Comparison of ENCODE assay signal across 8 cellular contexts in genomic region chr3:93979850-93980677, GRCh38. TPM values are rescaled to one million over a fixed set of nuclear protein-coding genes. Genes with fewer than 3 reads are reported as not detected.
DNase-seq lines count a peak whose midpoint lies in the region; TF ChIP-seq lines count a peak whose summit lies in the region.

TSS of gene ARL13B (plus strand) at chr3:93980155. CDS start at chr3:93980424, 269 bp downstream.

- peak within 1 kb of the TSS; percentile 81 for H3K4me2 ChIP-seq in MM.1S (ENCODE audit: low read depth, low read length)
- peak within 1 kb of the TSS; percentile 93 for H3K4me2 ChIP-seq in neural cell (ENCODE audit: low read length)

- TF ChIP-seq EP300 in neural cell (conservative IDR thresholded peaks at IDR 0.05; ENCODE audit: poor library complexity, severe bottlenecking): peak; percentile 52
- TF ChIP-seq EP300 in stomach (IDR thresholded peaks at IDR 0.05): no peak

- H3K27ac ChIP-seq in MM.1S (ENCODE audit: low read length) (peak within 1 kb of the TSS; percentile 92), neural cell (ENCODE audit: low read length) (peak within 1 kb of the TSS; percentile 79), stomach (peak within 1 kb of the TSS; percentile 89 to 97 (median 96))

- DNase-seq in HAP-1 (ENCODE audit: low spot score in 2 of 2): peak; percentile 97 to 98
- peak; percentile 99 for DNase-seq in MM.1S
- DNase-seq in SIG-M5 (lab: John Stamatoyannopoulos, UW): peak; percentile 88
- peak; percentile 91 for DNase-seq in activated gamma-delta T cell treated with Interleukin-2 at 50 U/mL for 16 hours
- DNase-seq in fibroblast of villous mesenchyme (ENCODE audit: low read depth): peak; percentile 99
- peak; percentile 97 for DNase-seq in stomach

- intact Hi-C loops in stomach (cut with DNase I; ENCODE audit: low total_unique reads): no loop called here

- no peaks in the 10 kb centered on the region for H3K9me3 ChIP-seq in ES-I3 (ENCODE audit: control insufficient read depth, insufficient read depth, low read length)
- H3K9me3 ChIP-seq in HAP-1: no peaks in the 10 kb centered on the region
- H3K9me3 ChIP-seq in MM.1S (replicated peaks; ENCODE audit: insufficient read depth, low read length): no peaks in the 10 kb centered on the region
- H3K9me3 ChIP-seq in neural cell (ENCODE audit: low read length): no peaks in the 10 kb centered on the region
- H3K9me3 ChIP-seq in stomach: no peaks in the 10 kb centered on the region

- H4K20me1 ChIP-seq in MM.1S (ENCODE audit: insufficient read depth, low read length): no peaks in the 10 kb centered on the region
- H4K20me1 ChIP-seq in neural cell (ENCODE audit: insufficient read depth): no peaks in the 10 kb centered on the region

- H3K79me2 ChIP-seq in MM.1S (ENCODE audit: low read length) (peaks cover 17% of the 10 kb centered on the region), neural cell (replicated peaks; ENCODE audit: insufficient read depth, low read length) (peaks cover 46% of the 10 kb centered on the region)

- no peaks in the 10 kb centered on the region for H3K27me3 ChIP-seq in HAP-1 (ENCODE audit: low read depth)
- no peaks in the 10 kb centered on the region for H3K27me3 ChIP-seq in MM.1S (replicated peaks; ENCODE audit: insufficient read depth, low read length)
- H3K27me3 ChIP-seq in neural cell (ENCODE audit: insufficient read depth, low read depth, low read length): no peaks in the 10 kb centered on the region
- no peaks in the 10 kb centered on the region for H3K27me3 ChIP-seq in stomach

- H3K36me3 ChIP-seq in ES-I3 (ENCODE audit: insufficient read depth, low read length) (no peaks in the 10 kb centered on the region), HAP-1 (replicated peaks) (no peaks in the 10 kb centered on the region), MM.1S (replicated peaks; ENCODE audit: insufficient read depth, low read length) (no peaks in the 10 kb centered on the region), neural cell (ENCODE audit: insufficient read depth, low read length) (no peaks in the 10 kb centered on the region), stomach (no peaks in the 10 kb centered on the region)

- H3K9me2 ChIP-seq in MM.1S (replicated peaks; ENCODE audit: insufficient read depth, low read length): no peaks in the 10 kb centered on the region
- H3K9me2 ChIP-seq in neural cell (ENCODE audit: insufficient read depth, low read length): no peaks in the 10 kb centered on the region

- H3K4me3 ChIP-seq in HAP-1: peak within 1 kb of the TSS; percentile 84
- H3K4me3 ChIP-seq in MM.1S (ENCODE audit: low read length): peak within 1 kb of the TSS; percentile 93
- H3K4me3 ChIP-seq in fibroblast of villous mesenchyme (ENCODE audit: low read depth, low read length): peak within 1 kb of the TSS; percentile 92
- peak within 1 kb of the TSS; percentile 81 for H3K4me3 ChIP-seq in neural cell (ENCODE audit: low read length)
- peak within 1 kb of the TSS; percentile 78 to 97 (median 85) for H3K4me3 ChIP-seq in stomach

- TF ChIP-seq RAD21 in neural cell (conservative IDR thresholded peaks at IDR 0.05): no peak

- H3K4me1 ChIP-seq in ES-I3 (ENCODE audit: insufficient read depth, low read length) (no peaks in the 10 kb centered on the region), HAP-1 (peaks cover 4% of the 10 kb centered on the region; the same call in 1 of the 2 replicates), MM.1S (ENCODE audit: low read length) (peaks cover 8% of the 10 kb centered on the region), stomach (peaks cover 9 to 35% (median 16%) of the 10 kb centered on the region in 4 donors)

- TF ChIP-seq CTCF in MM.1S (IDR thresholded peaks at IDR 0.05; ENCODE audit: low read length) (no peak), fibroblast of villous mesenchyme (IDR thresholded peaks at IDR 0.05; ENCODE audit: insufficient read depth, low read depth, low read length) (no peak), neural cell (IDR thresholded peaks at IDR 0.05; ENCODE audit: poor library complexity, severe bottlenecking) (peak; percentile 11), stomach (IDR thresholded peaks at IDR 0.05) (no peak)

- peak in 2 of 4 donors; percentile 30 to 73 for TF ChIP-seq POLR2A in stomach (IDR thresholded peaks at IDR 0.05)

- peak within 1 kb of the TSS; percentile 81 for H3K9ac ChIP-seq in ES-I3 (ENCODE audit: low read depth, low read length)
- peak within 1 kb of the TSS; percentile 87 for H3K9ac ChIP-seq in MM.1S (ENCODE audit: low read length)
- H3K9ac ChIP-seq in neural cell (ENCODE audit: low read length): peak within 1 kb of the TSS; percentile 79

- H2AFZ ChIP-seq in MM.1S (ENCODE audit: low read length) (peak within 1 kb of the TSS; percentile 93), neural cell (ENCODE audit: low read depth, low read length) (peak within 1 kb of the TSS; percentile 88)

- in situ Hi-C loops in HAP-1 (cut with MboI; ENCODE audit: low sequenced_read_pairs): no loop called here

- 0 out of 2 replicates have a peak, but pooled peaks cover 7% of the 10 kb centered on the region for H3F3A ChIP-seq in MM.1S (ENCODE audit: insufficient read depth, low read length)
- H3F3A ChIP-seq in neural cell (ENCODE audit: insufficient read depth, low read length, poor library complexity, severe bottlenecking): no peaks in the 10 kb centered on the region

- WGBS in stomach, 5 donors: 0 to 1% (median 0%) methylated on average over 61 to 66 of the region's 66 CpGs

TF ChIP-seq in neural cell, 6 proteins besides CTCF, POLR2A, EP300 and RAD21:
- no peak for TF ChIP-seq SMC3 (conservative IDR thresholded peaks at IDR 0.05; ENCODE audit: poor library complexity)
- no peak for TF ChIP-seq EZH2 (IDR thresholded peaks at IDR 0.05; ENCODE audit: borderline replicate concordance, insufficient read depth, low read length, poor library complexity, severe bottlenecking)
- peak; percentile 60 for TF ChIP-seq TAF1 (IDR thresholded peaks at IDR 0.05; ENCODE audit: low read depth)
- TF ChIP-seq, protein P1, sequence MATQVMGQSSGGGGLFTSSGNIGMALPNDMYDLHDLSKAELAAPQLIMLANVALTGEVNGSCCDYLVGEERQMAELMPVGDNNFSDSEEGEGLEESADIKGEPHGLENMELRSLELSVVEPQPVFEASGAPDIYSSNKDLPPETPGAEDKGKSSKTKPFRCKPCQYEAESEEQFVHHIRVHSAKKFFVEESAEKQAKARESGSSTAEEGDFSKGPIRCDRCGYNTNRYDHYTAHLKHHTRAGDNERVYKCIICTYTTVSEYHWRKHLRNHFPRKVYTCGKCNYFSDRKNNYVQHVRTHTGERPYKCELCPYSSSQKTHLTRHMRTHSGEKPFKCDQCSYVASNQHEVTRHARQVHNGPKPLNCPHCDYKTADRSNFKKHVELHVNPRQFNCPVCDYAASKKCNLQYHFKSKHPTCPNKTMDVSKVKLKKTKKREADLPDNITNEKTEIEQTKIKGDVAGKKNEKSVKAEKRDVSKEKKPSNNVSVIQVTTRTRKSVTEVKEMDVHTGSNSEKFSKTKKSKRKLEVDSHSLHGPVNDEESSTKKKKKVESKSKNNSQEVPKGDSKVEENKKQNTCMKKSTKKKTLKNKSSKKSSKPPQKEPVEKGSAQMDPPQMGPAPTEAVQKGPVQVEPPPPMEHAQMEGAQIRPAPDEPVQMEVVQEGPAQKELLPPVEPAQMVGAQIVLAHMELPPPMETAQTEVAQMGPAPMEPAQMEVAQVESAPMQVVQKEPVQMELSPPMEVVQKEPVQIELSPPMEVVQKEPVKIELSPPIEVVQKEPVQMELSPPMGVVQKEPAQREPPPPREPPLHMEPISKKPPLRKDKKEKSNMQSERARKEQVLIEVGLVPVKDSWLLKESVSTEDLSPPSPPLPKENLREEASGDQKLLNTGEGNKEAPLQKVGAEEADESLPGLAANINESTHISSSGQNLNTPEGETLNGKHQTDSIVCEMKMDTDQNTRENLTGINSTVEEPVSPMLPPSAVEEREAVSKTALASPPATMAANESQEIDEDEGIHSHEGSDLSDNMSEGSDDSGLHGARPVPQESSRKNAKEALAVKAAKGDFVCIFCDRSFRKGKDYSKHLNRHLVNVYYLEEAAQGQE (IDR thresholded peaks at IDR 0.05; ENCODE audit: borderline replicate concordance): peak; percentile 86
- TF ChIP-seq MXI1 (conservative IDR thresholded peaks at IDR 0.05; ENCODE audit: poor library complexity, severe bottlenecking): peak; percentile 81
- TF ChIP-seq POLR2AphosphoS5 (IDR thresholded peaks at IDR 0.05): peak; percentile 93

RNA-seq across cellular contexts. Expression of gene ARL13B, which starts in this region (rescaled TPM):
- 14.7 and 15.5 TPM in 2 replicates for total RNA-seq in fibroblast of villous mesenchyme
- polyA plus RNA-seq in neural cell: 10.3 and 13.7 TPM in 2 replicates
- polyA minus RNA-seq in neural cell: 20.6 and 22.6 TPM in 2 replicates
- 10 to 100 TPM in 2 of 5 donors, 1 to 10 TPM in 2, under 1 TPM in 1; 0.45 to 23.2 (median 6.5) TPM for total RNA-seq in stomach
- 1 to 10 TPM; 2.4 to 5.2 (median 3.0) TPM for polyA plus RNA-seq in stomach

Comparison
In these comparisons a context has a peak if more than half of its experiments do, and no peak if none do; other contexts are left out.
1. Peak in every context shown above with its lines: DNase-seq, H3K4me3 ChIP-seq and H3K27ac ChIP-seq.